Comparison of ENCODE assay signal across 11 cellular contexts in the genomic region with DNA sequence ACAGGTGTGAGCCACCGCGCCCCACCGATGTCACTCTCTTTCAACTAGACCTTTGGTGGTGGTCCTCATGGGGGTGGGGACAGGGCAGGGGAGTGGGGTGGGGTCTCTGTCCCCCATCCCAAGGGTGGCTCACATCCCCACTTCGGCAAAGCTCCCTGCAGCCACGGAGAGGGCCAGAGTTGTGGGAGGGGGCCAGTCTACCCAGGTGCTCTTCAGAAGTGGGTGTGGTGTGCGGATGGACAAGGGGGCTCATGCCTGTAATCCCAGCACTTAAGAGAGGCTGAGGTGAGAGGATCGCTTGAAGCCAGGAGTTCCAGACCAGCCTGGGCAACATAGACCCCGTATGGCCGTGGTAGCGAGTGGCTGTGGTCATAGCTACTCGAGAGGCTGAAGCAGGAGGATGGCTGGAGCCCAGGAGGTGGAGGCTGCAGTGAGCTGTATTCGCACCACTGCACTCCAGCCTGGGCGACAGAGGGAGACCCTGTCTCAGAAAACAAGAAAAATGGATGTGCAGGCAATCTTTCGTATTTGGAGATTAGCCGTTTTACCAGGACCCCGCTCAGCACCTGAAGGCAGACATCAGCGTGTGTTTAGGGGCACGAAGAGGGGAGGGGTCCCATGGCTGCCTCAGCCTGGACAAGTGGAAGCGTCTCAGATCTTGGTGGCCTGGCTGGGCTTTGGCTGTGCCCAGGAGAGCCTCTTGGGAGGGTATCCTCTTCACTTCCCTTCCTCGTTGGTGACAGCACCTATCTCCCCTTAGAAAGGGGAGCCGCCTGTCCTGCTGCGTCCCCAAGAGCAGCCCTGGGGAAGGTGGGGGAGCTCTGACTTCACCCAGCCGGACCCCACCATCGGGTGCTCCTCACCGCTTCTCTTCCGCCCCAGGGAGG. TPM values are rescaled to one million over a fixed set of nuclear protein-coding genes. Genes with fewer than 3 reads are reported as not detected.
A peak's percentile ranks its signal among the peaks of the same experiment; 100 is the strongest.
DNase-seq lines count a peak whose midpoint lies in the region; ATAC-seq, FAIRE-seq and TF ChIP-seq lines count a peak whose summit lies in the region.
"Had no signal": no experiment of that assay in that cellular context is flagged by ENCODE, and none has a peak within 500 bp of the region (broad histone marks: within the 10 kb centered on the region; RNA-seq: fewer than 3 reads in every experiment).

No MANE protein-coding gene starts in this region.

- peak overlapping the region; percentile 71 for H3K4me3 Mint-ChIP-seq in activated CD8-positive, alpha-beta memory T cell treated with anti-CD3 and anti-CD28 coated beads, Interleukin-2, amount 10 ng/mL, durations not matched to agents 7 days and 5 days
- H3K4me3 Mint-ChIP-seq in stimulated activated memory B cell treated with anti-CD40 and anti-IgM and Interleukin-4, amounts not matched to agents 10 μg/mL and 1 μg/mL and 100 μg/mL, for 72 hours = peak overlapping the region; percentile 49

- peaks cover 29% of the 10 kb centered on the region for H3K27me3 Mint-ChIP-seq in activated CD8-positive, alpha-beta memory T cell treated with anti-CD3 and anti-CD28 coated beads, Interleukin-2, amount 10 ng/mL, durations not matched to agents 7 days and 5 days
- H3K27me3 Mint-ChIP-seq in stimulated activated memory B cell treated with anti-CD40 and anti-IgM and Interleukin-4, amounts not matched to agents 10 μg/mL and 1 μg/mL and 100 μg/mL, for 72 hours = peaks cover 46% of the 10 kb centered on the region

- H3K4me1 Mint-ChIP-seq in activated CD8-positive, alpha-beta memory T cell treated with anti-CD3 and anti-CD28 coated beads, Interleukin-2, amount 10 ng/mL, durations not matched to agents 7 days and 5 days = peaks cover 21% of the 10 kb centered on the region
- H3K4me1 Mint-ChIP-seq in stimulated activated memory B cell treated with anti-CD40 and anti-IgM and Interleukin-4, amounts not matched to agents 10 μg/mL and 1 μg/mL and 100 μg/mL, for 72 hours = peaks cover 45% of the 10 kb centered on the region

- H3K27me3 ChIP-seq in Peyer's patch = peaks cover 0 to 38% of the 10 kb centered on the region in 2 donors

- peaks cover 9% of the 10 kb centered on the region for H3K36me3 Mint-ChIP-seq in activated CD8-positive, alpha-beta memory T cell treated with anti-CD3 and anti-CD28 coated beads, Interleukin-2, amount 10 ng/mL, durations not matched to agents 7 days and 5 days
- H3K36me3 Mint-ChIP-seq in stimulated activated memory B cell treated with anti-CD40 and anti-IgM and Interleukin-4, amounts not matched to agents 10 μg/mL and 1 μg/mL and 100 μg/mL, for 72 hours = peaks cover 31% of the 10 kb centered on the region

- TF ChIP-seq POLR2A in Peyer's patch (IDR thresholded peaks at IDR 0.05) (no peak), GM18505 (IDR thresholded peaks at IDR 0.05; ENCODE audit: borderline replicate concordance, extremely low read depth, insufficient read depth, insufficient read length) (no peak), H54 (IDR thresholded peaks at IDR 0.05; ENCODE audit: low read depth, low read length) (no peak)

- CTCF ChIA-PET in activated CD8-positive, alpha-beta memory T cell treated with anti-CD3 and anti-CD28 coated beads, Interleukin-2, amount 10 ng/mL, durations not matched to agents 7 days and 5 days (lab: Charles Lee) = interaction anchor here (0.6 to 5.2 kb wide), 3 partner anchors 8 to 13 kb away, joined by 3 to 26 read pairs (median 3); partner anchors contain the start of gene MAP2K7

- TF ChIP-seq CTCF in Peyer's patch (IDR thresholded peaks at IDR 0.05) (no peak), fibroblast of mammary gland (conservative IDR thresholded peaks at IDR 0.05; ENCODE audit: control insufficient read depth, insufficient read depth, low read depth, low read length) (no peak)

- H3K9me3 ChIP-seq in Peyer's patch = no peaks in the 10 kb centered on the region
- H3K9me3 ChIP-seq: body of pancreas had no signal

- H3K4me1 ChIP-seq in Peyer's patch = peaks cover 2 to 31% (median 20%) of the 10 kb centered on the region in 4 donors

- H3K4me3 ChIP-seq in Peyer's patch (peak overlapping the region in 3 of 4 donors; percentile 49 to 94 (median 78)), fibroblast of mammary gland (ENCODE audit: control insufficient read depth, low read depth, low read length) (peak overlapping the region; percentile 10)
- H3K4me3 ChIP-seq: body of pancreas, lung had no signal

- no peak overlapping the region for H3K27ac ChIP-seq in Peyer's patch
- H3K27ac ChIP-seq: body of pancreas had no signal

- ATAC-seq in activated CD8-positive, alpha-beta memory T cell treated with anti-CD3 and anti-CD28 coated beads, Interleukin-2, amount 10 ng/mL, durations not matched to agents 7 days and 5 days = no peak
- ATAC-seq in stimulated activated memory B cell treated with anti-CD40 and anti-IgM and Interleukin-4, amounts not matched to agents 10 μg/mL and 1 μg/mL and 100 μg/mL, for 72 hours = no peak
- ATAC-seq in GM18505 (IDR thresholded peaks at IDR 0.05; ENCODE audit: unreplicated experiment) = no peak
- ATAC-seq: body of pancreas had no signal

- no peak overlapping the region for H3K27ac Mint-ChIP-seq in activated CD8-positive, alpha-beta memory T cell treated with anti-CD3 and anti-CD28 coated beads, Interleukin-2, amount 10 ng/mL, durations not matched to agents 7 days and 5 days
- H3K27ac Mint-ChIP-seq in stimulated activated memory B cell treated with anti-CD40 and anti-IgM and Interleukin-4, amounts not matched to agents 10 μg/mL and 1 μg/mL and 100 μg/mL, for 72 hours = no peak overlapping the region

- FAIRE-seq in H54 (lab: Jason Lieb, UNC) = no peak

- no peaks in the 10 kb centered on the region for H3K9me3 Mint-ChIP-seq in activated CD8-positive, alpha-beta memory T cell treated with anti-CD3 and anti-CD28 coated beads, Interleukin-2, amount 10 ng/mL, durations not matched to agents 7 days and 5 days (ENCODE audit: low read depth)
- H3K9me3 Mint-ChIP-seq in stimulated activated memory B cell treated with anti-CD40 and anti-IgM and Interleukin-4, amounts not matched to agents 10 μg/mL and 1 μg/mL and 100 μg/mL, for 72 hours = no peaks in the 10 kb centered on the region

- H3K36me3 ChIP-seq in Peyer's patch = peaks cover 0 to 28% (median 0%) of the 10 kb centered on the region in 3 donors

- no peak for DNase-seq in activated CD8-positive, alpha-beta memory T cell treated with anti-CD3 and anti-CD28 coated beads, Interleukin-2, amount 10 ng/mL, durations not matched to agents 7 days and 5 days
- no peak for DNase-seq in activated CD8-positive, alpha-beta memory T cell treated with anti-CD3 and anti-CD28 coated beads, Interleukin-2, amount 50 U/mL, for 48 hours
- DNase-seq in Peyer's patch = no peak
- DNase-seq in fibroblast of mammary gland (ENCODE audit: low read depth) = no peak
- DNase-seq in H54 (ENCODE audit: insufficient read length, low spot score) = no peak
- DNase-seq in NCI-H1436 (lab: John Stamatoyannopoulos, UW) = no peak
- DNase-seq: KBM-7 had no signal

RNA-seq across cellular contexts. Expression of gene TGFBR3L, which starts 0.9 kb away (rescaled TPM):
- 1 to 10 TPM; 7.7 to 9.1 TPM for total RNA-seq in activated CD8-positive, alpha-beta memory T cell treated with anti-CD3 and anti-CD28 coated beads, Interleukin-2, amount 10 ng/mL, durations not matched to agents 7 days and 5 days
- not detected for total RNA-seq in Peyer's patch

RNA-seq across cellular contexts. Expression of gene SNAPC2, which starts 4.6 kb away (rescaled TPM):
- 10 to 100 TPM; 18.0 to 24.0 TPM for total RNA-seq in activated CD8-positive, alpha-beta memory T cell treated with anti-CD3 and anti-CD28 coated beads, Interleukin-2, amount 10 ng/mL, durations not matched to agents 7 days and 5 days
- 10 to 100 TPM in 2 of 4 donors, 1 to 10 TPM in 2; 7.4 to 12.9 (median 9.4) TPM for total RNA-seq in Peyer's patch

RNA-seq across cellular contexts. Expression of gene CTXN1, which starts 10.4 kb away (rescaled TPM):
- under 1 TPM in 1 of 2 experiments, not detected in 1; 0.23 TPM for total RNA-seq in activated CD8-positive, alpha-beta memory T cell treated with anti-CD3 and anti-CD28 coated beads, Interleukin-2, amount 10 ng/mL, durations not matched to agents 7 days and 5 days
- 1 to 10 TPM in 3 of 4 donors, not detected in 1; 1.6 to 2.5 (median 2.4) TPM for total RNA-seq in Peyer's patch

RNA-seq across cellular contexts. Expression of gene MAP2K7, which starts 11.8 kb away (rescaled TPM):
- total RNA-seq in activated CD8-positive, alpha-beta memory T cell treated with anti-CD3 and anti-CD28 coated beads, Interleukin-2, amount 10 ng/mL, durations not matched to agents 7 days and 5 days = 10 to 100 TPM; 38.0 to 41.6 TPM
- total RNA-seq in Peyer's patch = 10 to 100 TPM; 16.6 to 39.3 (median 35.0) TPM

RNA-seq across cellular contexts. Expression of gene LRRC8E, which starts 27.2 kb away (rescaled TPM):
- total RNA-seq in activated CD8-positive, alpha-beta memory T cell treated with anti-CD3 and anti-CD28 coated beads, Interleukin-2, amount 10 ng/mL, durations not matched to agents 7 days and 5 days = not detected
- under 1 TPM in 3 of 4 donors, not detected in 1; 0.57 to 0.88 (median 0.80) TPM for total RNA-seq in Peyer's patch

Comparison
In these comparisons a context has a peak if more than half of its experiments do, and no peak if none do; other contexts are left out.
1. RNA of gene TGFBR3L, which starts 0.9 kb away (total RNA-seq): 7.7 to 9.1 TPM in activated CD8-positive, alpha-beta memory T cell treated with anti-CD3 and anti-CD28 coated beads, Interleukin-2, amount 10 ng/mL, durations not matched to agents 7 days and 5 days; not detected in Peyer's patch; every median in the first group is over 4 times any median in the second.